Comparison of ENCODE assay signal across 21 cellular contexts in the genomic region with DNA sequence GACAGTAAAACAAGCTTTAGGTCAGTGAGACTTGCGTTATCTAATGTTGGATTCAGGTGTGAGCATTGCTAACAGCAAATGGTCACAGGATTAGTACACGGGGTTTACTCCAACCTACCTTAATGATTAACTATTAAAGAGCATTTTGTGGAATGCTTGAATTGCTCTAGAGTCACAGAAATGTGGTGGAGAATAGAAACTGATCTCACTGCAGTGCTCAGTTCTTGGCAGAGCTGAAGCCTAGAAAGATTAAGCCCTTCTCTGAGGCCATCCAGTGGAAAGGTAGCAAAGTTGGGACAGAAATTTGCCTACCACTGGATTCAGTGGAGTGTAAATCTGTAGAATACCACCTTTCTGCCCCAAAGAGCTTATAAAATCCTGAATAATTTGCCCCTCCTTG.
A peak's percentile ranks its signal among the peaks of the same experiment; 100 is the strongest.
DNase-seq lines count a peak whose midpoint lies in the region; ATAC-seq and TF ChIP-seq lines count a peak whose summit lies in the region.
"Had no signal": no experiment of that assay in that cellular context is flagged by ENCODE, and none has a peak within 500 bp of the region (broad histone marks: within the 10 kb centered on the region; RNA-seq: fewer than 3 reads in every experiment).

No MANE protein-coding gene starts in this region.

- no peak overlapping the region for H2AK5ac ChIP-seq in mesenchymal stem cell (ENCODE audit: low read length, severe bottlenecking)

- no peak overlapping the region for H2AFZ ChIP-seq in mesenchymal stem cell (ENCODE audit: low read depth, low read length)

- H3K27me3 ChIP-seq in heart left ventricle: no peaks in the 10 kb centered on the region
- H3K27me3 ChIP-seq in mesenchymal stem cell (ENCODE audit: control insufficient read depth in 1 of 2, insufficient read depth in 1 of 2, low read length in 2 of 2): no peaks in the 10 kb centered on the region
- no peaks in the 10 kb centered on the region for H3K27me3 ChIP-seq in transverse colon
- H3K27me3 ChIP-seq: MG63 had no signal

- H2BK12ac ChIP-seq in mesenchymal stem cell (ENCODE audit: low read length in 2 of 2): no peak overlapping the region

- no peak overlapping the region for H3K14ac ChIP-seq in mesenchymal stem cell (ENCODE audit: low read length in 2 of 2)

- WGBS in heart left ventricle, 4 donors: 75 to 81% (median 80%) methylated on average over 2 of the region's 2 CpGs
- WGBS in mesenchymal stem cell: 100% methylated on average over 1 of the region's 2 CpGs
- 94% methylated on average over 2 of the region's 2 CpGs; no CpG with 5 or more reads in 1 of the 2 donors for WGBS in transverse colon (ENCODE audit: low coverage in 1 of 2), 2 donors

- no peak overlapping the region for H3K9ac ChIP-seq in mesenchymal stem cell (ENCODE audit: low read length)

- in situ Hi-C loops in transverse colon (cut with MboI; ENCODE audit: low pct_ligation_motif_present in 1 of 4, low pct_unique_long_range_greater_than_20kb in 1 of 4, low sequenced_read_pairs in 3 of 4): loop anchor here in 2 of 4 donors (25.0 kb wide), 2 partner anchors 1104 to 1279 kb away; no protein-coding TSS in a partner anchor

- H4K8ac ChIP-seq in mesenchymal stem cell (ENCODE audit: low read length): no peak overlapping the region

- H2BK15ac ChIP-seq in mesenchymal stem cell (ENCODE audit: low read depth, poor library complexity, severe bottlenecking): no peak overlapping the region

- no peak for TF ChIP-seq CTCF in heart left ventricle (IDR thresholded peaks at IDR 0.05)
- TF ChIP-seq CTCF in type B pancreatic cell (conservative IDR thresholded peaks at IDR 0.05): no peak
- TF ChIP-seq CTCF in transverse colon (IDR thresholded peaks at IDR 0.05): no peak

- H3K4me3 Mint-ChIP-seq in T-helper 17 cell (no peak overlapping the region), type B pancreatic cell (no peak overlapping the region)

- H3K27me3 Mint-ChIP-seq in T-helper 17 cell (no peaks in the 10 kb centered on the region), type B pancreatic cell (no peaks in the 10 kb centered on the region)

- no peak overlapping the region for H4K91ac ChIP-seq in mesenchymal stem cell (ENCODE audit: low read length)

- H3K4me1 Mint-ChIP-seq in T-helper 17 cell (peaks cover 14% of the 10 kb centered on the region), type B pancreatic cell (ENCODE audit: unreplicated experiment) (no peaks in the 10 kb centered on the region)

- H3K9me3 ChIP-seq in heart left ventricle (no peaks in the 10 kb centered on the region), T-helper 17 cell (ENCODE audit: control insufficient read depth, low read length, poor library complexity, severe bottlenecking) (no peaks in the 10 kb centered on the region), mesenchymal stem cell (ENCODE audit: control insufficient read depth, low read length) (no peaks in the 10 kb centered on the region), transverse colon (no peaks in the 10 kb centered on the region)
- H3K9me3 ChIP-seq: MG63 had no signal

- no peaks in the 10 kb centered on the region for H3K9me3 Mint-ChIP-seq in type B pancreatic cell

- DNase-seq in heart left ventricle: no peak
- DNase-seq in left cardiac atrium: no peak
- no peak for DNase-seq in T-helper 17 cell
- DNase-seq in mesenchymal stem cell: no peak
- no peak for DNase-seq in type B pancreatic cell (ENCODE audit: extremely low spot score, unreplicated experiment)
- no peak for DNase-seq in transverse colon
- DNase-seq: 8988T, DND-41, GOT3, IMR-90, Karpas-422, MG63, NCI-H1092 treated with DMSO at 0.1 percent for 48 hours, NCI-H1694, NCI-H2107, NCI-H2227 treated with DMSO at 0.1 percent for 48 hours, NCI-H524 treated with DMSO at 0.1 percent for 48 hours, SHP77 had no signal

- H3K4me2 ChIP-seq in mesenchymal stem cell (ENCODE audit: low read length, poor library complexity, severe bottlenecking): no peak overlapping the region

- no peak for TF ChIP-seq EP300 in transverse colon (IDR thresholded peaks at IDR 0.05; ENCODE audit: low read depth)

- peak overlapping the region in 2 of 12 donors; percentile 34 to 51 for H3K27ac ChIP-seq in heart left ventricle
- H3K27ac ChIP-seq in mesenchymal stem cell (ENCODE audit: low read length, poor library complexity, severe bottlenecking): peak overlapping the region; percentile 39
- no peak overlapping the region for H3K27ac ChIP-seq in transverse colon

- H3K36me3 ChIP-seq in heart left ventricle (peaks cover 0 to 64% (median 42%) of the 10 kb centered on the region in 9 donors), mesenchymal stem cell (ENCODE audit: control insufficient read depth in 1 of 2, insufficient read depth in 2 of 2, low read depth in 1 of 2, low read length in 2 of 2) (peaks cover 3 to 39% of the 10 kb centered on the region in 2 experiments), transverse colon (peaks cover 0 to 7% (median 0%) of the 10 kb centered on the region in 4 donors)

- no peaks in the 10 kb centered on the region for H3K36me3 Mint-ChIP-seq in T-helper 17 cell (ENCODE audit: low read depth)
- H3K36me3 Mint-ChIP-seq in type B pancreatic cell: peaks cover 15% of the 10 kb centered on the region

- intact Hi-C loops in heart left ventricle (cut with DNase I) (no loop called here), left cardiac atrium (cut with DNase I) (no loop called here), transverse colon (cut with DNase I; ENCODE audit: low total_unique reads) (no loop called here)

- H3K4me3 ChIP-seq in heart left ventricle (no peak overlapping the region), mesenchymal stem cell (ENCODE audit: insufficient read depth in 1 of 2, low read depth in 1 of 2, low read length in 2 of 2) (no peak overlapping the region), transverse colon (no peak overlapping the region)
- H3K4me3 ChIP-seq: MG63 had no signal

- no peak overlapping the region for H2BK5ac ChIP-seq in mesenchymal stem cell (ENCODE audit: low read depth, low read length, poor library complexity, severe bottlenecking)

- no peak overlapping the region for H3K18ac ChIP-seq in mesenchymal stem cell (ENCODE audit: low read depth in 1 of 2, low read length in 2 of 2)

- peak; percentile 59 to 83 (median 70) for ATAC-seq in heart left ventricle
- no peak for ATAC-seq in left cardiac atrium
- ATAC-seq in T-helper 17 cell: no peak
- ATAC-seq in HG02798 (IDR thresholded peaks at IDR 0.05; ENCODE audit: poor library complexity, unreplicated experiment): no peak
- no peak for ATAC-seq in HG02571 (IDR thresholded peaks at IDR 0.05; ENCODE audit: unreplicated experiment)
- ATAC-seq: Panc1 had no signal

- H3K4me1 ChIP-seq in heart left ventricle (peaks cover 0 to 9% (median 0%) of the 10 kb centered on the region in 12 donors), mesenchymal stem cell (ENCODE audit: control insufficient read depth, insufficient read depth, low read depth, low read length) (peaks cover 7% of the 10 kb centered on the region), transverse colon (no peaks in the 10 kb centered on the region)

- H3K4ac ChIP-seq in mesenchymal stem cell (ENCODE audit: low read depth in 1 of 2, low read length in 2 of 2): no peak overlapping the region

- TF ChIP-seq POLR2A in heart left ventricle (IDR thresholded peaks at IDR 0.05) (no peak), transverse colon (IDR thresholded peaks at IDR 0.05) (no peak)

- H3K23ac ChIP-seq in mesenchymal stem cell (ENCODE audit: low read length in 2 of 2): no peak overlapping the region

- H2BK120ac ChIP-seq in mesenchymal stem cell (ENCODE audit: low read depth, low read length): no peak overlapping the region

- H3K27ac Mint-ChIP-seq in T-helper 17 cell (peak overlapping the region; percentile 32), type B pancreatic cell (peak overlapping the region; percentile 5)

- H3K79me1 ChIP-seq in mesenchymal stem cell (replicated peaks; ENCODE audit: low read length, poor library complexity, severe bottlenecking): peaks cover 18% of the 10 kb centered on the region

Comparison
In these comparisons a context has a peak if more than half of its experiments do, and no peak if none do; other contexts are left out.
1. ATAC-seq: peak in heart left ventricle (4 of 4); none in left cardiac atrium (0 of 2), T-helper 17 cell (single experiment), HG02798 (single experiment) and HG02571 (single experiment).